8 cellular contexts compared by ENCODE assay signal in genomic region chr5:179763215-179763945, GRCh38. TPM values are rescaled to one million over a fixed set of nuclear protein-coding genes. Genes with fewer than 3 reads are reported as not detected.
DNase-seq lines count a peak whose midpoint lies in the region; ATAC-seq and TF ChIP-seq lines count a peak whose summit lies in the region.

No MANE protein-coding gene starts in this region.

- no peaks in the 10 kb centered on the region for H3K27me3 Mint-ChIP-seq in activated CD8-positive, alpha-beta memory T cell treated with anti-CD3 and anti-CD28 coated beads, Interleukin-2, amount 10 ng/mL, durations not matched to agents 7 days and 5 days
- H3K27me3 Mint-ChIP-seq in nephron progenitor cell (ENCODE audit: low read depth, poor library complexity) = no peaks in the 10 kb centered on the region

- ATAC-seq in activated CD8-positive, alpha-beta memory T cell treated with anti-CD3 and anti-CD28 coated beads, Interleukin-2, amount 10 ng/mL, durations not matched to agents 7 days and 5 days = peak; percentile 66
- no peak for ATAC-seq in GM19452 (IDR thresholded peaks at IDR 0.05; ENCODE audit: unreplicated experiment)

- H3K36me3 Mint-ChIP-seq in activated CD8-positive, alpha-beta memory T cell treated with anti-CD3 and anti-CD28 coated beads, Interleukin-2, amount 10 ng/mL, durations not matched to agents 7 days and 5 days = peaks cover 12% of the 10 kb centered on the region
- H3K36me3 Mint-ChIP-seq in nephron progenitor cell (ENCODE audit: low read depth) = peaks cover 21% of the 10 kb centered on the region

- no peak overlapping the region for H3K27ac Mint-ChIP-seq in activated CD8-positive, alpha-beta memory T cell treated with anti-CD3 and anti-CD28 coated beads, Interleukin-2, amount 10 ng/mL, durations not matched to agents 7 days and 5 days
- peak overlapping the region; percentile 24 for H3K27ac Mint-ChIP-seq in nephron progenitor cell

- H3K4me1 Mint-ChIP-seq in activated CD8-positive, alpha-beta memory T cell treated with anti-CD3 and anti-CD28 coated beads, Interleukin-2, amount 10 ng/mL, durations not matched to agents 7 days and 5 days = peaks cover 47% of the 10 kb centered on the region
- H3K4me1 Mint-ChIP-seq in nephron progenitor cell = peaks cover 44% of the 10 kb centered on the region

- peak; percentile 91 for TF ChIP-seq CTCF in nephron progenitor cell (IDR thresholded peaks at IDR 0.05)

- DNase-seq in DMS79 treated with DMSO at 0.1 percent for 48 hours (lab: John Stamatoyannopoulos, UW) (peak; percentile 63), HCEC 1CT (peak; percentile 77), NCI-H345 treated with DMSO at 0.1 percent for 48 hours (lab: John Stamatoyannopoulos, UW; ENCODE audit: unreplicated experiment) (peak; percentile 57), fibroblast of gingiva (ENCODE audit: low read depth) (peak; percentile 68), nephron progenitor cell (peak; percentile 53), superior temporal gyrus (ENCODE audit: extremely low spot score) (peak; percentile 82)
- DNase-seq in activated CD8-positive, alpha-beta memory T cell treated with anti-CD3 and anti-CD28 coated beads, Interleukin-2, amount 10 ng/mL, durations not matched to agents 7 days and 5 days = peak; percentile 68

- H3K9me3 Mint-ChIP-seq in activated CD8-positive, alpha-beta memory T cell treated with anti-CD3 and anti-CD28 coated beads, Interleukin-2, amount 10 ng/mL, durations not matched to agents 7 days and 5 days (ENCODE audit: low read depth) = no peaks in the 10 kb centered on the region
- no peaks in the 10 kb centered on the region for H3K9me3 Mint-ChIP-seq in nephron progenitor cell

- CTCF ChIA-PET in activated CD8-positive, alpha-beta memory T cell treated with anti-CD3 and anti-CD28 coated beads, Interleukin-2, amount 10 ng/mL, durations not matched to agents 7 days and 5 days (lab: Charles Lee) = interaction anchor here (0.9 to 3.6 kb wide), 26 partner anchors 8 to 330 kb away, joined by 3 to 49 read pairs (median 6); partner anchors contain the start of genes LTC4S, MAML1, MGAT4B and TBC1D9B

- H3K4me3 Mint-ChIP-seq in activated CD8-positive, alpha-beta memory T cell treated with anti-CD3 and anti-CD28 coated beads, Interleukin-2, amount 10 ng/mL, durations not matched to agents 7 days and 5 days = no peak overlapping the region
- no peak overlapping the region for H3K4me3 Mint-ChIP-seq in nephron progenitor cell

RNA-seq across cellular contexts. Expression of gene LTC4S, which starts 30.4 kb away (rescaled TPM):
- 1 to 10 TPM in 1 of 2 experiments, under 1 TPM in 1; 0.91 to 1.5 TPM for total RNA-seq in activated CD8-positive, alpha-beta memory T cell treated with anti-CD3 and anti-CD28 coated beads, Interleukin-2, amount 10 ng/mL, durations not matched to agents 7 days and 5 days

RNA-seq across cellular contexts. Expression of gene MAML1, which starts 30.8 kb away (rescaled TPM):
- 10 to 100 TPM; 34.7 to 34.9 TPM for total RNA-seq in activated CD8-positive, alpha-beta memory T cell treated with anti-CD3 and anti-CD28 coated beads, Interleukin-2, amount 10 ng/mL, durations not matched to agents 7 days and 5 days

RNA-seq across cellular contexts. Expression of gene MGAT4B, which starts 43.3 kb away (rescaled TPM):
- total RNA-seq in activated CD8-positive, alpha-beta memory T cell treated with anti-CD3 and anti-CD28 coated beads, Interleukin-2, amount 10 ng/mL, durations not matched to agents 7 days and 5 days = 100 to 1,000 TPM; 100 to 116 TPM

RNA-seq across cellular contexts. Expression of gene SQSTM1, which starts 57.3 kb away (rescaled TPM):
- total RNA-seq in activated CD8-positive, alpha-beta memory T cell treated with anti-CD3 and anti-CD28 coated beads, Interleukin-2, amount 10 ng/mL, durations not matched to agents 7 days and 5 days = 100 to 1,000 TPM; 130 to 198 TPM
